ENCODE assay signal across 18 cellular contexts in genomic region chr12:89194683-89195082, GRCh38.
DNase-seq lines count a peak whose midpoint lies in the region; ATAC-seq, FAIRE-seq and TF ChIP-seq lines count a peak whose summit lies in the region.
"Had no signal": no experiment of that assay in that cellular context is flagged by ENCODE, and none has a peak within 500 bp of the region (broad histone marks: within the 10 kb centered on the region; RNA-seq: fewer than 3 reads in every experiment).

No MANE protein-coding gene starts in this region.

- H3K9ac ChIP-seq in Karpas-422 (ENCODE audit: low read length) (no peak overlapping the region), K562 (ENCODE audit: insufficient read depth in 1 of 2, low read depth in 2 of 2, low read length in 2 of 2) (no peak overlapping the region)
- H3K9ac ChIP-seq: BLaER1 had no signal

- no peak for TF ChIP-seq POLR2A in K562 (conservative IDR thresholded peaks at IDR 0.05)

- H3K9me3 ChIP-seq in Karpas-422 (ENCODE audit: low read length), result peaks cover 2% of the 10 kb centered on the region; the same call in 1 of the 2 replicates
- H3K9me3 ChIP-seq in K562 (replicated peaks; ENCODE audit: control insufficient read depth, insufficient read depth, low read depth, low read length), result 0 out of 2 replicates have a peak, but pooled peaks cover 2% of the 10 kb centered on the region

- in situ Hi-C loops in K562 (cut with MboI), result no loop called here

- no peak overlapping the region for H3K27ac ChIP-seq in Karpas-422 (ENCODE audit: low read length)
- no peak overlapping the region for H3K27ac ChIP-seq in K562 (ENCODE audit: extremely low read depth, low read depth, low read length)
- H3K27ac ChIP-seq: BLaER1 had no signal

- TF ChIP-seq CTCF in GM12865 (IDR thresholded peaks at IDR 0.05; ENCODE audit: insufficient read depth, low read depth, low read length, missing control alignments) (no peak), K562 (IDR thresholded peaks at IDR 0.05 in 2 of 3, conservative IDR thresholded peaks at IDR 0.05 in 1 of 3; ENCODE audit: insufficient read depth in 2 of 3, low read depth in 1 of 3, low read length in 3 of 3) (no peak), nephron progenitor cell (IDR thresholded peaks at IDR 0.05) (no peak)

- BruUV-seq in K562 (replicated peaks; lab: Mats Ljungman, UMichigan), result no TSS peak

- H2AFZ ChIP-seq in Karpas-422 (ENCODE audit: low read length) (no peak overlapping the region), K562 (ENCODE audit: low read depth, low read length) (no peak overlapping the region)

- H3K4me1 ChIP-seq in Karpas-422 (ENCODE audit: low read length) (no peaks in the 10 kb centered on the region), K562 (replicated peaks in 1 of 2; ENCODE audit: control insufficient read depth in 2 of 2, insufficient read depth in 2 of 2, low read length in 2 of 2) (no peaks in the 10 kb centered on the region)
- H3K4me1 ChIP-seq: BLaER1 had no signal

- H3K4me3 ChIP-seq in GM12865 (ENCODE audit: low read depth, low read length) (no peak overlapping the region), Karpas-422 (ENCODE audit: low read length) (no peak overlapping the region), K562 (no peak overlapping the region)
- H3K4me3 ChIP-seq: BLaER1 had no signal

- no peaks in the 10 kb centered on the region for H3K27me3 Mint-ChIP-seq in nephron progenitor cell (ENCODE audit: low read depth, poor library complexity)
- H3K27me3 Mint-ChIP-seq: CD4-positive, alpha-beta memory T cell had no signal

- H3K36me3 Mint-ChIP-seq in nephron progenitor cell (ENCODE audit: low read depth), result no peaks in the 10 kb centered on the region
- H3K36me3 Mint-ChIP-seq: CD14-positive monocyte; CD4-positive, alpha-beta memory T cell had no signal

- POLR2A ChIA-PET in K562 (lab: Yijun Ruan, JAX), result no interaction called here

- no peaks in the 10 kb centered on the region for H3K9me2 ChIP-seq in Karpas-422 (replicated peaks; ENCODE audit: insufficient read depth, low read length)

- CTCF ChIA-PET in K562 (lab: Yijun Ruan, JAX; ENCODE audit: low intra/inter-chr PET ratio), result no interaction called here

- H3K27me3 ChIP-seq in Karpas-422 (ENCODE audit: low read length), result no peaks in the 10 kb centered on the region
- no peaks in the 10 kb centered on the region for H3K27me3 ChIP-seq in K562 (ENCODE audit: control insufficient read depth in 2 of 2, insufficient read depth in 2 of 2, low read length in 2 of 2)
- H3K27me3 ChIP-seq: BLaER1 had no signal

- TF ChIP-seq RAD21 in K562 (CRISPR knock-in tag; conservative IDR thresholded peaks at IDR 0.05 in 1 of 2, IDR thresholded peaks at IDR 0.05 in 1 of 2), result no peak

- H3K4me3 Mint-ChIP-seq in nephron progenitor cell, result no peak overlapping the region
- H3K4me3 Mint-ChIP-seq: CD14-positive monocyte; CD4-positive, alpha-beta memory T cell had no signal

- H3K79me2 ChIP-seq in Karpas-422 (ENCODE audit: low read length), result no peaks in the 10 kb centered on the region
- H3K79me2 ChIP-seq in K562 (ENCODE audit: control insufficient read depth, insufficient read depth, low read length), result no peaks in the 10 kb centered on the region

- H3K9me3 Mint-ChIP-seq in nephron progenitor cell, result peaks cover 13% of the 10 kb centered on the region

- H3K36me3 ChIP-seq in Karpas-422 (ENCODE audit: insufficient read depth, low read length) (no peaks in the 10 kb centered on the region), K562 (ENCODE audit: control insufficient read depth, insufficient read depth, low read length) (no peaks in the 10 kb centered on the region)
- H3K36me3 ChIP-seq: BLaER1 had no signal

- no peak overlapping the region for H3K27ac Mint-ChIP-seq in nephron progenitor cell
- H3K27ac Mint-ChIP-seq: CD14-positive monocyte; CD4-positive, alpha-beta memory T cell had no signal

- no peak for FAIRE-seq in K562 (lab: Jason Lieb, UNC)
- FAIRE-seq in frontal cortex (lab: Jason Lieb, UNC), result no peak
- FAIRE-seq: GM12891 had no signal

- 0% methylated on average over 5 of the region's 5 CpGs for WGBS in K562 (ENCODE audit: insufficient coverage, low coverage, missing lambda C conversion rate)

- H3K9me1 ChIP-seq in K562 (ENCODE audit: control insufficient read depth, insufficient read depth, low read length), result no peaks in the 10 kb centered on the region

- H3K4me2 ChIP-seq in Karpas-422 (ENCODE audit: low read depth, low read length, poor library complexity, severe bottlenecking) (peak overlapping the region; percentile 20), K562 (ENCODE audit: insufficient read depth, low read length) (no peak overlapping the region)
- H3K4me2 ChIP-seq: BLaER1 had no signal

- intact Hi-C loops in K562 (cut with micrococcal nuclease), result no loop called here

- no peaks in the 10 kb centered on the region for H4K20me1 ChIP-seq in Karpas-422 (ENCODE audit: insufficient read depth, low read depth, low read length)
- no peaks in the 10 kb centered on the region for H4K20me1 ChIP-seq in K562 (replicated peaks; ENCODE audit: control insufficient read depth, insufficient read depth, low read length)
- H4K20me1 ChIP-seq: BLaER1 had no signal

- ATAC-seq in K562 (no peak), HG03469 (IDR thresholded peaks at IDR 0.05; ENCODE audit: unreplicated experiment) (no peak)
- ATAC-seq: HCT116 had no signal

- H3K4me1 Mint-ChIP-seq in nephron progenitor cell, result no peaks in the 10 kb centered on the region

- no peak for TF ChIP-seq EP300 in K562 (IDR thresholded peaks at IDR 0.05; ENCODE audit: low read length)

- DNase-seq in GM12865 (ENCODE audit: low read depth) (peak; percentile 9), Karpas-422 (peak; percentile 44), K562 (ENCODE audit: extremely low read depth in 1 of 4, low spot score in 3 of 4) (no peak), nephron progenitor cell (no peak), frontal cortex (ENCODE audit: low spot score in 2 of 2) (no peak)
- DNase-seq in stimulated activated CD4-positive, alpha-beta T cell treated with anti-CD3 and anti-CD28 coated beads, Interleukin-4, amount 100 ng/mL, for 1 hour, result no peak
- DNase-seq: 8988T; Calu3; CD4-positive, alpha-beta memory T cell; DMS79 treated with DMSO at 0.1 percent for 48 hours; EL; GOT3; H7 had no signal

TF ChIP-seq in K562, 482 proteins besides CTCF, POLR2A, EP300 and RAD21:
- TF ChIP-seq ZNF766 (CRISPR knock-in tag; conservative IDR thresholded peaks at IDR 0.05) (peak; percentile 95), IRF2 (CRISPR knock-in tag; IDR thresholded peaks at IDR 0.05) (peak; percentile 95; the same call in 1 of the 2 replicates), POLR2AphosphoS2 (IDR thresholded peaks at IDR 0.05; ENCODE audit: low read length) (no peak), ZFP36 (IDR thresholded peaks at IDR 0.05; ENCODE audit: low read depth, low read length, partially characterized antibody) (peak; percentile 57), NFE2 (IDR thresholded peaks at IDR 0.05; ENCODE audit: low read depth) (no peak), NFIX (CRISPR knock-in tag; IDR thresholded peaks at IDR 0.05; ENCODE audit: low read depth) (no peak), THRAP3 (IDR thresholded peaks at IDR 0.05; ENCODE audit: borderline replicate concordance) (no peak), ZNF431 (CRISPR knock-in tag; IDR thresholded peaks at IDR 0.05) (peak; percentile 100), USF1 (CRISPR knock-in tag; IDR thresholded peaks at IDR 0.05) (0 out of 2 replicates have a peak, but pooled peaks have one; percentile 24), SMARCA5 (IDR thresholded peaks at IDR 0.05) (no peak), IRF9 (tag; IDR thresholded peaks at IDR 0.05) (peak; percentile 77)

Comparison
In these comparisons a context has a peak if more than half of its experiments do, and no peak if none do; other contexts are left out.
1. DNase-seq: peak in GM12865 (single experiment) and Karpas-422 (single experiment); none in K562 (0 of 4), nephron progenitor cell (single experiment), stimulated activated CD4-positive, alpha-beta T cell treated with anti-CD3 and anti-CD28 coated beads, Interleukin-4, amount 100 ng/mL, for 1 hour (single experiment) and frontal cortex (0 of 2).